Comparison of ENCODE assay signal across 8 cellular contexts in the genomic region with DNA sequence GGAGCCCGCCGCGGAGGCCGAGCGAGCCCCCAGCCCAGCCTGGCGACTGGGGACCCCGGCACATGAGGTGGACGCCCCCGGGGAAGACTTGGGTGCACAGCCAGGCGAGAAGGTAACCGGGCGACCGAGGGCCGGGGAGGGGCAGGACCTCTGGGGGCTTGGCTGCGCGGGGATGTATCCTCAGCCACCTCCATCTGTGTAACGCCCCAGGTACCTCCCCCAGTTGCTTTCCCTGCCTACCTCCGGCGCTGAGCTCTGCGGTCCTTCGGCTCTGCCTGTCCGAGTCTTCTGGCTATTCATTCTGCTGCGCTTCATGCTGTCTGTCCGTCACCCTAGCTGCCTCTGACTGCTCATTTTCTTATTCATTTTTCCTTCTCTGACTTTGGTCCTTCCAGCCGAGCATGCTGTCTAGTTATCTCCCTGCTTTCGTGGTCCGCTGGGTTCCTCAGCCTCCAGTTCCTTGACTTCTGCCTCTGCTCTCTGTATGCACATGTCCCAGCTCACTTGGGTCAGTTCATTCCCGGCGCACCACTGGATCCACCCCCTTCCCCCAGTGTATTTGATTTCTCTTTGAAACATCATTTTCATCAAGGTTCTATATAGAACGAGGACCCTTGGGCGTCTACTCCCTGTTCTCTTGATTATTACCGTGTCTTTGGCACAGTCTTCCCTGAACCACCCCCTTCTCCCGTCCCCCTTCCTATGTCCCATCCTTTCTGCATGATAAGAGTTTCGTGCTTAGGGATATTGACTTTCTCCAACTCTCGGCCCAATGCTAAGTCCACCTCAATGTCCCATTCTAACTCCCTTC. TPM values are rescaled to one million over a fixed set of nuclear protein-coding genes. Genes with fewer than 3 reads are reported as not detected.
DNase-seq lines count a peak whose midpoint lies in the region; ATAC-seq and TF ChIP-seq lines count a peak whose summit lies in the region.

No MANE protein-coding gene starts in this region.

- peaks cover 2 to 3% of the 10 kb centered on the region in 2 donors for H3K36me3 Mint-ChIP-seq in activated T-cell treated with anti-CD3 and anti-CD28 coated beads, Interleukin-2, amount 50 U/mL, for 72 hours (ENCODE audit: insufficient read depth in 2 of 2)

- H3K4me3 ChIP-seq in AG09309 (ENCODE audit: control insufficient read depth, low read depth, low read length) (peak overlapping the region; percentile 90), NT2/D1 (ENCODE audit: insufficient read length, low read depth) (peak overlapping the region; percentile 84), fibroblast of mammary gland (ENCODE audit: control insufficient read depth, low read depth, low read length) (peak overlapping the region; percentile 88), neural cell (ENCODE audit: low read length) (peak overlapping the region; percentile 81)

- H3K36me3 ChIP-seq in NT2/D1 (ENCODE audit: insufficient read depth, insufficient read length, low read length) (peaks cover 23% of the 10 kb centered on the region), neural cell (ENCODE audit: insufficient read depth, low read length) (no peaks in the 10 kb centered on the region)

- DNase-seq in AG09309 (ENCODE audit: low read depth) (no peak), NT2/D1 (ENCODE audit: low read depth, low spot score) (peak; percentile 84), fibroblast of mammary gland (ENCODE audit: low read depth) (peak; percentile 45)
- peak; percentile 59 to 63 for DNase-seq in activated T-cell treated with anti-CD3 and anti-CD28 coated beads, Interleukin-2, amount 50 U/mL, for 72 hours
- DNase-seq in stimulated activated naive CD8-positive, alpha-beta T cell treated with anti-CD3 and anti-CD28 coated beads, Interleukin-15, Interleukin-2, amounts not matched to agents 100 U/mL and 50 U/mL, for 24 hours = peak; percentile 64

- H3K27ac Mint-ChIP-seq in activated T-cell treated with anti-CD3 and anti-CD28 coated beads, Interleukin-2, amount 50 U/mL, for 72 hours = no peak overlapping the region

- peaks cover 36% of the 10 kb centered on the region for H3K79me2 ChIP-seq in neural cell (replicated peaks; ENCODE audit: insufficient read depth, low read length)

- H3K27me3 ChIP-seq in NT2/D1 (ENCODE audit: insufficient read depth, insufficient read length) (no peaks in the 10 kb centered on the region), neural cell (ENCODE audit: insufficient read depth, low read depth, low read length) (no peaks in the 10 kb centered on the region)

- no peak overlapping the region for H3K4me3 Mint-ChIP-seq in activated T-cell treated with anti-CD3 and anti-CD28 coated beads, Interleukin-2, amount 50 U/mL, for 72 hours

- H3K9ac ChIP-seq in NT2/D1 (ENCODE audit: insufficient read length, low read depth) (peak overlapping the region; percentile 91), neural cell (ENCODE audit: low read length) (peak overlapping the region; percentile 82)

- H3K4me1 Mint-ChIP-seq in activated T-cell treated with anti-CD3 and anti-CD28 coated beads, Interleukin-2, amount 50 U/mL, for 72 hours (ENCODE audit: low read depth) = peaks cover 17% of the 10 kb centered on the region

- no peak for TF ChIP-seq CTCF in AG09309 (IDR thresholded peaks at IDR 0.05; ENCODE audit: control insufficient read depth, insufficient read depth, low read depth, low read length, missing control alignments)
- no peak for TF ChIP-seq CTCF in fibroblast of mammary gland (conservative IDR thresholded peaks at IDR 0.05; ENCODE audit: control insufficient read depth, insufficient read depth, low read depth, low read length)
- no peak for TF ChIP-seq CTCF in neural cell (IDR thresholded peaks at IDR 0.05; ENCODE audit: poor library complexity, severe bottlenecking)

- peak overlapping the region; percentile 82 for H3K27ac ChIP-seq in neural cell (ENCODE audit: low read length)

- peak overlapping the region; percentile 79 for H3K4me2 ChIP-seq in neural cell (ENCODE audit: low read length)

- no peaks in the 10 kb centered on the region for H3K9me2 ChIP-seq in neural cell (ENCODE audit: insufficient read depth, low read length)

- no peaks in the 10 kb centered on the region for H3F3A ChIP-seq in neural cell (ENCODE audit: insufficient read depth, low read length, poor library complexity, severe bottlenecking)

- H3K4me1 ChIP-seq in NT2/D1 (ENCODE audit: insufficient read depth, insufficient read length) = peaks cover 12% of the 10 kb centered on the region

- ATAC-seq in GM19025 (IDR thresholded peaks at IDR 0.05; ENCODE audit: low read depth, unreplicated experiment) (peak; percentile 67), HG03280 (IDR thresholded peaks at IDR 0.05; ENCODE audit: unreplicated experiment) (peak; percentile 60)
- peak; percentile 88 to 91 for ATAC-seq in activated T-cell treated with anti-CD3 and anti-CD28 coated beads, Interleukin-2, amount 50 U/mL, for 72 hours (replicated peaks in 1 of 2)
- peak; percentile 88 for ATAC-seq in stimulated activated naive CD8-positive, alpha-beta T cell treated with anti-CD3 and anti-CD28 coated beads, Interleukin-15, Interleukin-2, amounts not matched to agents 100 U/mL and 50 U/mL, for 24 hours

- no peaks in the 10 kb centered on the region for H3K27me3 Mint-ChIP-seq in activated T-cell treated with anti-CD3 and anti-CD28 coated beads, Interleukin-2, amount 50 U/mL, for 72 hours (ENCODE audit: low read depth)

- peak overlapping the region; percentile 78 for H2AFZ ChIP-seq in neural cell (ENCODE audit: low read depth, low read length)

- TF ChIP-seq RAD21 in neural cell (conservative IDR thresholded peaks at IDR 0.05) = peak; percentile 24

- no peaks in the 10 kb centered on the region for H3K9me3 ChIP-seq in NT2/D1 (ENCODE audit: insufficient read depth, low read length)
- H3K9me3 ChIP-seq in neural cell (ENCODE audit: low read length) = no peaks in the 10 kb centered on the region

- no peaks in the 10 kb centered on the region for H4K20me1 ChIP-seq in neural cell (ENCODE audit: insufficient read depth)

- no peak for TF ChIP-seq EP300 in neural cell (conservative IDR thresholded peaks at IDR 0.05; ENCODE audit: poor library complexity, severe bottlenecking)

- no peaks in the 10 kb centered on the region for H3K9me3 Mint-ChIP-seq in activated T-cell treated with anti-CD3 and anti-CD28 coated beads, Interleukin-2, amount 50 U/mL, for 72 hours

TF ChIP-seq in neural cell, 6 proteins besides CTCF, POLR2A, EP300 and RAD21:
- TF ChIP-seq TAF1 (IDR thresholded peaks at IDR 0.05; ENCODE audit: low read depth) (no peak), SMC3 (conservative IDR thresholded peaks at IDR 0.05; ENCODE audit: poor library complexity) (peak; percentile 38), MXI1 (conservative IDR thresholded peaks at IDR 0.05; ENCODE audit: poor library complexity, severe bottlenecking) (peak; percentile 82)

RNA-seq across cellular contexts. Expression of a gene that starts 0.6 kb away (rescaled TPM):
- total RNA-seq in activated T-cell treated with anti-CD3 and anti-CD28 coated beads, Interleukin-2, amount 50 U/mL, for 72 hours = 10 to 100 TPM; 16.7 to 19.7 TPM
- 104 and 124 TPM in 2 replicates for polyA plus RNA-seq in neural cell
- polyA minus RNA-seq in neural cell = 60.1 and 115 TPM in 2 replicates

RNA-seq across cellular contexts. Expression of a gene that starts 34.5 kb away (rescaled TPM):
- 100 to 1,000 TPM; 149 to 153 TPM for total RNA-seq in activated T-cell treated with anti-CD3 and anti-CD28 coated beads, Interleukin-2, amount 50 U/mL, for 72 hours
- 52.8 and 82.5 TPM in 2 replicates for polyA plus RNA-seq in neural cell
- polyA minus RNA-seq in neural cell = 52.7 and 55.3 TPM in 2 replicates
